ENCODE assay signal across 8 cellular contexts in genomic region chr3:23945903-23946751, GRCh38. TPM values are rescaled to one million over a fixed set of nuclear protein-coding genes. Genes with fewer than 3 reads are reported as not detected.
DNase-seq lines count a peak whose midpoint lies in the region; ATAC-seq and TF ChIP-seq lines count a peak whose summit lies in the region.

No MANE protein-coding gene starts in this region.

- H3K27me3 Mint-ChIP-seq in CD4-positive, alpha-beta memory T cell = no peaks in the 10 kb centered on the region

- intact Hi-C loops in CD4-positive, alpha-beta memory T cell (cut with micrococcal nuclease) = loop anchor here (1.0 to 2.0 kb wide), 5 partner anchors 29 to 1837 kb away; partner anchors contain the start of genes NGLY1, RPL15 and TOP2B
- intact Hi-C loops in lower leg skin (cut with DNase I; ENCODE audit: low total_unique reads) = no loop called here

- DNase-seq in CD4-positive, alpha-beta memory T cell = peak; percentile 97 to 98 (median 98)
- DNase-seq in NCI-H748 treated with DMSO at 0.1 percent for 48 hours (lab: John Stamatoyannopoulos, UW) = peak; percentile 85
- peak; percentile 95 to 96 for DNase-seq in activated CD4-positive, alpha-beta T cell treated with anti-CD3 and anti-CD28 coated beads, Interleukin-2, amount 50 U/mL, for 48 hours
- peak; percentile 89 to 97 for DNase-seq in dermis microvascular lymphatic vessel endothelial cell (ENCODE audit: low read depth in 2 of 2)
- peak; percentile 96 to 99 for DNase-seq in lower leg skin (ENCODE audit: low spot score in 2 of 2)
- DNase-seq in stimulated activated CD4-positive, alpha-beta T cell treated with anti-CD3 and anti-CD28 coated beads, Interleukin-4, amount 100 ng/mL, for 4 hours = peak; percentile 97 to 98

- H3K36me3 Mint-ChIP-seq in CD4-positive, alpha-beta memory T cell = peaks cover 15 to 22% of the 10 kb centered on the region in 2 donors

- H3K27me3 ChIP-seq in CD4-positive, alpha-beta memory T cell (ENCODE audit: insufficient read depth, low read length) = no peaks in the 10 kb centered on the region

- peaks cover 38 to 61% (median 46%) of the 10 kb centered on the region in 4 donors for H3K4me1 Mint-ChIP-seq in CD4-positive, alpha-beta memory T cell

- peak overlapping the region; percentile 93 to 96 (median 95) for H3K27ac Mint-ChIP-seq in CD4-positive, alpha-beta memory T cell

- no peaks in the 10 kb centered on the region for H3K9me3 ChIP-seq in CD4-positive, alpha-beta memory T cell (ENCODE audit: control insufficient read depth in 1 of 2, low read length in 2 of 2)

- peak; percentile 69 for ATAC-seq in GM19452 (IDR thresholded peaks at IDR 0.05; ENCODE audit: unreplicated experiment)
- ATAC-seq in HG03571 (IDR thresholded peaks at IDR 0.05; ENCODE audit: unreplicated experiment) = peak; percentile 70

- no peaks in the 10 kb centered on the region for H3K36me3 ChIP-seq in CD4-positive, alpha-beta memory T cell (ENCODE audit: insufficient read depth, low read length)

- CTCF ChIA-PET in CD4-positive, alpha-beta memory T cell (lab: Charles Lee; ENCODE audit: partially characterized antibody) = interaction anchor here (1.0 to 1.4 kb wide), 2 partner anchors 29 to 57 kb away, joined by 4 to 5 read pairs; partner anchors contain the start of genes NKIRAS1 and RPL15

- 1 to 2% methylated on average over 27 to 32 of the region's 89 CpGs for WGBS in lower leg skin, 2 donors

- TF ChIP-seq CTCF in lower leg skin (IDR thresholded peaks at IDR 0.05) = no peak

- no peak for TF ChIP-seq POLR2A in lower leg skin (IDR thresholded peaks at IDR 0.05)

- H3K4me3 Mint-ChIP-seq in CD4-positive, alpha-beta memory T cell = peak overlapping the region; percentile 85 to 95 (median 88)

- no peaks in the 10 kb centered on the region for H3K9me3 Mint-ChIP-seq in CD4-positive, alpha-beta memory T cell

- POLR2A ChIA-PET in CD4-positive, alpha-beta memory T cell (lab: Charles Lee; ENCODE audit: partially characterized antibody) = interaction anchor here (1.1 to 8.8 kb wide), 2 partner anchors 28 to 104 kb away, joined by 4 to 142 read pairs; partner anchors contain the start of genes NKIRAS1 and RPL15

- H3K27ac ChIP-seq in CD4-positive, alpha-beta memory T cell (ENCODE audit: low read depth, low read length) = peak overlapping the region; percentile 94

- H3K4me3 ChIP-seq in CD4-positive, alpha-beta memory T cell (ENCODE audit: low read length in 2 of 2) = peak overlapping the region; percentile 83 to 86
- H3K4me3 ChIP-seq in lower leg skin (ENCODE audit: low read depth, poor library complexity, severe bottlenecking) = peak overlapping the region; percentile 51

- H3K4me1 ChIP-seq in CD4-positive, alpha-beta memory T cell (ENCODE audit: insufficient read depth, low read length) = peaks cover 53% of the 10 kb centered on the region

RNA-seq across cellular contexts. Expression of gene NR1D2, which starts 1.0 kb away (rescaled TPM):
- 10 to 100 TPM; 62.2 to 68.1 TPM for total RNA-seq in CD4-positive, alpha-beta memory T cell
- polyA plus RNA-seq in CD4-positive, alpha-beta memory T cell = 10 to 100 TPM; 28.1 to 70.5 TPM
- total RNA-seq in dermis microvascular lymphatic vessel endothelial cell (25.9 and 34.5 TPM in 2 replicates), lower leg skin (10 to 100 TPM; 35.4 to 52.1 (median 42.1) TPM)

RNA-seq across cellular contexts. Expression of gene RPL15, which starts 29.2 kb away (rescaled TPM):
- 1,000 to 10,000 TPM; 1,856 to 2,010 TPM for total RNA-seq in CD4-positive, alpha-beta memory T cell
- 1,000 to 10,000 TPM; 4,646 to 4,720 TPM for polyA plus RNA-seq in CD4-positive, alpha-beta memory T cell
- 2,042 and 3,297 TPM in 2 replicates for total RNA-seq in dermis microvascular lymphatic vessel endothelial cell
- total RNA-seq in lower leg skin = 1,000 to 10,000 TPM; 2,087 to 2,833 (median 2,394) TPM

RNA-seq across cellular contexts. Expression of gene NKIRAS1, which starts 29.3 kb away (rescaled TPM):
- total RNA-seq in CD4-positive, alpha-beta memory T cell = 1 to 10 TPM; 5.2 to 5.3 TPM
- 1 to 10 TPM; 3.4 to 3.8 TPM for polyA plus RNA-seq in CD4-positive, alpha-beta memory T cell
- 5.1 and 6.1 TPM in 2 replicates for total RNA-seq in dermis microvascular lymphatic vessel endothelial cell
- total RNA-seq in lower leg skin = 10 to 100 TPM in 2 of 4 donors, 1 to 10 TPM in 2; 6.6 to 10.5 (median 9.0) TPM

Comparison
In these comparisons a context has a peak if more than half of its experiments do, and no peak if none do; other contexts are left out.
1. Peak in every context shown above with its lines: DNase-seq, ATAC-seq, H3K4me3 ChIP-seq and H3K27ac ChIP-seq.